16 cellular contexts compared by ENCODE assay signal in the genomic region with DNA sequence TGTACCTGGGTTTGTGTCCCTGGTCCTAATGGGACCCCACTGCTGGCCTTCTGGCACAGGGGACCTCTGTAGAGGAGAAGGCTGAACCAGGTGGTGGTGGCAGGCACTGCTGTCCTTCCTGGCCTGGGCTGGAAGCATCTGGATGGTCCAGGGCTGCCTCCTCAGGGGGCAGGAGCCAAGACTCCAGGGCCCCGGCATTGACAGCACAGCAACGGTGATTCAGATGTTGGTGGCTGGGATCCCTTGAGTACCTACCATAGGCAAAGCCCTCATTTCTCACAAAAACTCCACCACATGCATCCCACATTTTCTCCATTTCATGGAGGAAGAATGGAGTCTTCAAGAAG. TPM values are rescaled to one million over a fixed set of nuclear protein-coding genes. Genes with fewer than 3 reads are reported as not detected.
DNase-seq lines count a peak whose midpoint lies in the region; ATAC-seq and TF ChIP-seq lines count a peak whose summit lies in the region.
"Had no signal": no experiment of that assay in that cellular context is flagged by ENCODE, and none has a peak within 500 bp of the region (broad histone marks: within the 10 kb centered on the region; RNA-seq: fewer than 3 reads in every experiment).

No MANE protein-coding gene starts in this region.

- H3K4me3 ChIP-seq in spleen, result peak overlapping the region in 1 of 8 donors; percentile 20
- H3K4me3 ChIP-seq: gastroesophageal sphincter, SK-N-MC, vagina had no signal

- peaks cover 0 to 8% (median 6%) of the 10 kb centered on the region in 8 donors for H3K9me3 ChIP-seq in spleen
- H3K9me3 ChIP-seq: vagina had no signal

- peak overlapping the region; percentile 87 for H3K27ac Mint-ChIP-seq in activated CD4-positive, alpha-beta T cell treated with anti-CD3 and anti-CD28 coated beads, Interleukin-2, amount 10 ng/mL, durations not matched to agents 24 days and 14 days
- H3K27ac Mint-ChIP-seq in activated B cell treated with CpG ODN at 0.5 μM for 24 hours, result peak overlapping the region; percentile 73
- H3K27ac Mint-ChIP-seq in effector memory CD8-positive, alpha-beta T cell, result peak overlapping the region; percentile 63 to 95

- CTCF ChIA-PET in activated B cell treated with CpG ODN at 0.5 μM for 24 hours (lab: Charles Lee), result no interaction called here

- no peaks in the 10 kb centered on the region for H3K27me3 Mint-ChIP-seq in activated CD4-positive, alpha-beta T cell treated with anti-CD3 and anti-CD28 coated beads, Interleukin-2, amount 10 ng/mL, durations not matched to agents 24 days and 14 days
- H3K27me3 Mint-ChIP-seq in activated B cell treated with CpG ODN at 0.5 μM for 24 hours, result no peaks in the 10 kb centered on the region
- H3K27me3 Mint-ChIP-seq in effector memory CD8-positive, alpha-beta T cell, result no peaks in the 10 kb centered on the region

- peaks cover 0 to 9% (median 0%) of the 10 kb centered on the region in 6 donors for H3K36me3 ChIP-seq in spleen
- H3K36me3 ChIP-seq: gastroesophageal sphincter, vagina had no signal

- no peak for TF ChIP-seq POLR2A in spleen (IDR thresholded peaks at IDR 0.05)

- DNase-seq in activated CD4-positive, alpha-beta T cell treated with anti-CD3 and anti-CD28 coated beads, Interleukin-2, amount 10 ng/mL, durations not matched to agents 24 days and 14 days, result no peak
- no peak for DNase-seq in activated CD4-positive, alpha-beta T cell treated with anti-CD3 and anti-CD28 coated beads for 1 hour
- DNase-seq in activated B cell treated with CpG ODN at 0.5 μM for 24 hours (no peak), spleen (peak; percentile 80), AG20443 (ENCODE audit: low spot score) (no peak), NCI-H2081 treated with DMSO at 0.1 percent for 48 hours (lab: John Stamatoyannopoulos, UW) (no peak)
- no peak for DNase-seq in effector memory CD8-positive, alpha-beta T cell
- DNase-seq: EL; NCI-H1930; NCI-H69; stimulated activated CD4-positive, alpha-beta T cell treated with anti-CD3 and anti-CD28 coated beads, Interleukin-12 subunit alpha, Interleukin-12 subunit beta, amount 100 ng/mL, for 4 hours had no signal

- H3K4me1 ChIP-seq in spleen, result peaks cover 5 to 66% (median 40%) of the 10 kb centered on the region in 6 donors
- H3K4me1 ChIP-seq: gastroesophageal sphincter, vagina had no signal

- POLR2A ChIA-PET in activated B cell treated with CpG ODN at 0.5 μM for 24 hours (lab: Charles Lee), result interaction anchor here (0.7 kb wide), 3 partner anchors 136 to 1253 kb away, joined by 4 to 10 read pairs (median 5); no protein-coding TSS in a partner anchor

- intact Hi-C loops in activated CD4-positive, alpha-beta T cell treated with anti-CD3 and anti-CD28 coated beads, Interleukin-2, amount 10 ng/mL, durations not matched to agents 24 days and 14 days (cut with micrococcal nuclease), result loop anchor here (5.0 kb wide), 3 partner anchors 185 to 605 kb away; partner anchors contain the start of genes FAM120A and FAM120AOS
- intact Hi-C loops in activated B cell treated with CpG ODN at 0.5 μM for 24 hours (cut with micrococcal nuclease) (no loop called here), spleen (cut with DNase I; ENCODE audit: low total_unique reads) (no loop called here)

- ATAC-seq in activated B cell treated with CpG ODN at 0.5 μM for 24 hours (ENCODE audit: low read depth), result no peak
- no peak for ATAC-seq in effector memory CD8-positive, alpha-beta T cell (replicated peaks)
- no peak for ATAC-seq in HG02981 (IDR thresholded peaks at IDR 0.05; ENCODE audit: unreplicated experiment)
- ATAC-seq: gastroesophageal sphincter had no signal

- peaks cover 33% of the 10 kb centered on the region for H3K36me3 Mint-ChIP-seq in activated CD4-positive, alpha-beta T cell treated with anti-CD3 and anti-CD28 coated beads, Interleukin-2, amount 10 ng/mL, durations not matched to agents 24 days and 14 days (ENCODE audit: low read depth)
- H3K36me3 Mint-ChIP-seq in activated B cell treated with CpG ODN at 0.5 μM for 24 hours (ENCODE audit: low read depth), result peaks cover 15% of the 10 kb centered on the region
- H3K36me3 Mint-ChIP-seq in effector memory CD8-positive, alpha-beta T cell (ENCODE audit: insufficient read depth), result peaks cover 33% of the 10 kb centered on the region

- H3K4me3 Mint-ChIP-seq in activated CD4-positive, alpha-beta T cell treated with anti-CD3 and anti-CD28 coated beads, Interleukin-2, amount 10 ng/mL, durations not matched to agents 24 days and 14 days, result peak overlapping the region; percentile 34
- no peak overlapping the region for H3K4me3 Mint-ChIP-seq in activated B cell treated with CpG ODN at 0.5 μM for 24 hours
- peak overlapping the region; percentile 65 to 66 for H3K4me3 Mint-ChIP-seq in effector memory CD8-positive, alpha-beta T cell

- peaks cover 9% of the 10 kb centered on the region for H3K9me3 Mint-ChIP-seq in activated CD4-positive, alpha-beta T cell treated with anti-CD3 and anti-CD28 coated beads, Interleukin-2, amount 10 ng/mL, durations not matched to agents 24 days and 14 days
- no peaks in the 10 kb centered on the region for H3K9me3 Mint-ChIP-seq in activated B cell treated with CpG ODN at 0.5 μM for 24 hours
- peaks cover 0 to 3% of the 10 kb centered on the region in 2 donors for H3K9me3 Mint-ChIP-seq in effector memory CD8-positive, alpha-beta T cell

- no peaks in the 10 kb centered on the region for H3K27me3 ChIP-seq in spleen (replicated peaks in 1 of 7)
- H3K27me3 ChIP-seq: gastroesophageal sphincter, vagina had no signal

- WGBS in spleen, 5 donors, result 89 to 100% (median 96%) methylated on average over 2 of the region's 2 CpGs

- H3K4me1 Mint-ChIP-seq in activated CD4-positive, alpha-beta T cell treated with anti-CD3 and anti-CD28 coated beads, Interleukin-2, amount 10 ng/mL, durations not matched to agents 24 days and 14 days, result peaks cover 33% of the 10 kb centered on the region
- H3K4me1 Mint-ChIP-seq in activated B cell treated with CpG ODN at 0.5 μM for 24 hours, result peaks cover 53% of the 10 kb centered on the region
- peaks cover 63 to 69% of the 10 kb centered on the region in 2 donors for H3K4me1 Mint-ChIP-seq in effector memory CD8-positive, alpha-beta T cell (ENCODE audit: low read depth in 2 of 2)

- peak overlapping the region; percentile 28 to 99 (median 96) for H3K27ac ChIP-seq in spleen
- H3K27ac ChIP-seq: gastroesophageal sphincter, SK-N-MC, vagina had no signal

- TF ChIP-seq CTCF in activated B cell treated with CpG ODN at 0.5 μM for 24 hours (IDR thresholded peaks at IDR 0.05), result no peak
- no peak for TF ChIP-seq CTCF in spleen (IDR thresholded peaks at IDR 0.05 in 8 of 11, conservative IDR thresholded peaks at IDR 0.05 in 3 of 11)

RNA-seq across cellular contexts. Expression of gene FGD3, which starts 15.0 kb away (rescaled TPM):
- 39.5 and 39.7 TPM in 2 replicates for total RNA-seq in activated CD4-positive, alpha-beta T cell treated with anti-CD3 and anti-CD28 coated beads, Interleukin-2, amount 10 ng/mL, durations not matched to agents 24 days and 14 days
- total RNA-seq in activated B cell treated with CpG ODN at 0.5 μM for 24 hours (46.5 and 61.9 TPM in 2 replicates), spleen (10 to 100 TPM; 60.4 to 99.1 (median 72.6) TPM)
- polyA plus RNA-seq in spleen, result 10 to 100 TPM; 30.7 to 54.5 (median 37.6) TPM
- total RNA-seq: pulmonary artery endothelial cell had no signal
